Comparison of ENCODE assay signal across 1 cellular context in the genomic region with DNA sequence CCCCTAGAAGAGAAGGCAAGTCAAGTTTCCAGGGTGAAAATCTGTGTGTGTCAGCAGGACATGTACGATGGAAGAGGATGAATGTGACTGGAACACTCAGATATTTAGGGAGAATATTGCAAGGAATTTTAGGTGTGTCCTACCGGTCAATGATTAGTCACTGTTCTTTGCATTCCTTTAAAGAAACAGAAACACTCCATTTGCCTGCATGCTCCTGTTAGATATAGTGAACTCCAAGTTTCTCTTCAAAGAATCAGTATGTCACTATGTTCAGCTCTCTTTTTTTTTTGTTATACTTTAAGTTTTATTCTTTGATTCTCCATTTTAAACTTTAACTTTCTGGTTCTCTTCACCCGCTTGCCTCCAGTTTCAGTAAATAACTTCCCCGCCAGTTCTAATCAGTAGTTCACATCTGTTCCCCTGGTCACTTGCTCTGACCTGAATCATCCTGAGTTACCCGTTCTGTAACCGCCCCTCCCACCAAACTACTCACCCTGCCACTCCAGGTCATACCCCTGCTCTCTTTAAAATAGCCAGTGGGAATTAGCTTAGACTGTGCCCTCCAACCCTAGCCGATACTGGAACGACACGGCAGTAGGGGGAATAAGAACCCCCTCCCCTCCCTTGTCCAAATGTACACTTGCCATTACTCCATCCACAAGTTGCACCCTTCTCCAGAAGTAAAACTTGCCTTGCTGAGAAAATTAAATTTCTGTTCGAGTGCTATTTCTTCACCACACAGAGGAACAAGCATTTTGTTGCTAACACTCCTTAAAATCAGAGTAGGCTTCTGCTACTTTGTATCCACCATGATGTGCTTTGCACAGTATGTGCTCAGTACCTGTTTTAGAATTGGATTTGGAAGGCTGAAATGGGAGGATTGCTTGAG.
TF ChIP-seq lines count a peak whose summit lies in the region.

No MANE protein-coding gene starts in this region.

TF ChIP-seq in WTC11, 78 proteins besides CTCF, POLR2A, EP300 and RAD21 (continued from another document):
- TF ChIP-seq, protein P1, sequence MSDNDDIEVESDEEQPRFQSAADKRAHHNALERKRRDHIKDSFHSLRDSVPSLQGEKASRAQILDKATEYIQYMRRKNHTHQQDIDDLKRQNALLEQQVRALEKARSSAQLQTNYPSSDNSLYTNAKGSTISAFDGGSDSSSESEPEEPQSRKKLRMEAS (CRISPR knock-in tag; IDR thresholded peaks at IDR 0.05): no peak
- no peak for TF ChIP-seq OVOL2 (CRISPR knock-in tag; IDR thresholded peaks at IDR 0.05; ENCODE audit: borderline replicate concordance)
- no peak for TF ChIP-seq ZNF532 (CRISPR knock-in tag; IDR thresholded peaks at IDR 0.05; ENCODE audit: borderline replicate concordance)
- no peak for TF ChIP-seq USF2 (CRISPR knock-in tag; IDR thresholded peaks at IDR 0.05)
- TF ChIP-seq ZBTB43 (CRISPR knock-in tag; IDR thresholded peaks at IDR 0.05): no peak
- TF ChIP-seq, protein P2, sequence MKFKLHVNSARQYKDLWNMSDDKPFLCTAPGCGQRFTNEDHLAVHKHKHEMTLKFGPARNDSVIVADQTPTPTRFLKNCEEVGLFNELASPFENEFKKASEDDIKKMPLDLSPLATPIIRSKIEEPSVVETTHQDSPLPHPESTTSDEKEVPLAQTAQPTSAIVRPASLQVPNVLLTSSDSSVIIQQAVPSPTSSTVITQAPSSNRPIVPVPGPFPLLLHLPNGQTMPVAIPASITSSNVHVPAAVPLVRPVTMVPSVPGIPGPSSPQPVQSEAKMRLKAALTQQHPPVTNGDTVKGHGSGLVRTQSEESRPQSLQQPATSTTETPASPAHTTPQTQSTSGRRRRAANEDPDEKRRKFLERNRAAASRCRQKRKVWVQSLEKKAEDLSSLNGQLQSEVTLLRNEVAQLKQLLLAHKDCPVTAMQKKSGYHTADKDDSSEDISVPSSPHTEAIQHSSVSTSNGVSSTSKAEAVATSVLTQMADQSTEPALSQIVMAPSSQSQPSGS (CRISPR knock-in tag; IDR thresholded peaks at IDR 0.05; ENCODE audit: borderline replicate concordance, low read depth): no peak
- TF ChIP-seq RELA (CRISPR knock-in tag; IDR thresholded peaks at IDR 0.05; ENCODE audit: borderline replicate concordance): no peak
- TF ChIP-seq GTF2I (CRISPR knock-in tag; conservative IDR thresholded peaks at IDR 0.05): no peak
- TF ChIP-seq SOX15 (CRISPR knock-in tag; IDR thresholded peaks at IDR 0.05): no peak
- TF ChIP-seq IRF2 (CRISPR knock-in tag; IDR thresholded peaks at IDR 0.05; ENCODE audit: borderline replicate concordance, low read depth): no peak
- TF ChIP-seq JUN (CRISPR knock-in tag; IDR thresholded peaks at IDR 0.05): no peak
TF ChIP-seq in WTC11: peak in this region for 0.
